35 cellular contexts compared by ENCODE assay signal in the genomic region with DNA sequence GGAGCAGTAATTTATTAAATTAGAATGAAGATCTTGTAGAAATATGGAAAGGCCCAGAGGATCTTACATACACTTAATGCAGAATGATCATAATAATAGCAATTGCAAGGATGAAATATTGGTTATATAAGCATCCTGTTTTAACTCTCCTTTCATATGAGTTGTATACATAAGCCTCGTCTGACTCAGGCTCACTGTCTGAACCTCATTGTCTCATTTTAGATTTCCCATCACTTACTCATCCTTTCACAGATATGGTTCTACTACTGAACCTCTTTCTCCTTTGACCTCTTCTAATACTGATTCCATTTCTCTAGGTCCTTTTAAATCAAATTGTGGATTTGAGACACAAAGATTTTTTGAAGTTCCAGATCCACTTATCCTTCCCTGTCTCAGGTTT.
"Had no signal": no experiment of that assay in that cellular context is flagged by ENCODE, and none has a peak within 500 bp of the region (broad histone marks: within the 10 kb centered on the region; RNA-seq: fewer than 3 reads in every experiment).

No MANE protein-coding gene starts in this region.

- H3K27me3 Mint-ChIP-seq: activated CD4-positive, alpha-beta memory T cell treated with anti-CD3 and anti-CD28 coated beads for 36 hours; activated CD4-positive, alpha-beta T cell treated with anti-CD3 and anti-CD28 coated beads for 36 hours; activated CD4-positive, alpha-beta T cell treated with anti-CD3 and anti-CD28 coated beads, Interleukin-2, amount 10 ng/mL, durations not matched to agents 24 days and 14 days; activated CD8-positive, alpha-beta memory T cell treated with anti-CD3 and anti-CD28 coated beads, Interleukin-2, amount 10 ng/mL, durations not matched to agents 7 days and 5 days; activated naive CD4-positive, alpha-beta T cell treated with anti-CD3 and anti-CD28 coated beads, Interleukin-2, amount 50 U/mL, for 24 hours; activated naive CD8-positive, alpha-beta T cell treated with anti-CD3 and anti-CD28 coated beads for 36 hours; activated naive CD8-positive, alpha-beta T cell treated with anti-CD3 and anti-CD28 coated beads, Interleukin-2, amount 50 U/mL, for 24 hours; dendritic cell treated with granulocyte-macrophage colony-stimulating factor and Interleukin-4, amounts not matched to agents 40 ng/mL and 50 ng/mL, for 4 days had no signal

- H3K9me3 ChIP-seq: adrenal gland, breast epithelium, esophagus muscularis mucosa, gastroesophageal sphincter, heart right ventricle had no signal

- H3K9me3 Mint-ChIP-seq: activated CD4-positive, alpha-beta memory T cell treated with anti-CD3 and anti-CD28 coated beads for 36 hours; activated naive CD4-positive, alpha-beta T cell treated with anti-CD3 and anti-CD28 coated beads, Interleukin-2, amount 50 U/mL, for 24 hours; activated naive CD8-positive, alpha-beta T cell treated with anti-CD3 and anti-CD28 coated beads for 36 hours; activated naive CD8-positive, alpha-beta T cell treated with anti-CD3 and anti-CD28 coated beads, Interleukin-2, amount 50 U/mL, for 24 hours; activated T-helper 1 cell treated with anti-CD3 and anti-CD28 coated beads, Interleukin-12 subunit alpha, Interleukin-12 subunit beta, Interleukin-2, Interleukin-4 antibody, amounts not matched to agents 30 ng/mL and 10 ng/mL and 1 ng/mL, durations not matched to agents 14 hours and 24 hours and 36 hours; activated T-helper 2 cell treated with anti-CD3 and anti-CD28 coated beads, Interferon-gamma antibody, Interleukin-2, Interleukin-4, amounts not matched to agents 10 μg/mL and 5 μg/mL and 100 μg/mL, durations not matched to agents 14 hours and 24 hours and 36 hours; endodermal cell had no signal

- H3K27me3 ChIP-seq: cardiac muscle cell, esophagus muscularis mucosa, gastroesophageal sphincter had no signal

- H3K36me3 ChIP-seq: adrenal gland, breast epithelium, cardiac muscle cell, esophagus muscularis mucosa, gastroesophageal sphincter, heart right ventricle had no signal

- ATAC-seq: activated CD4-positive, alpha-beta T cell treated with anti-CD3 and anti-CD28 coated beads for 36 hours; activated CD8-positive, alpha-beta memory T cell treated with anti-CD3 and anti-CD28 coated beads, Interleukin-2, amount 10 ng/mL, durations not matched to agents 7 days and 5 days; activated CD8-positive, alpha-beta T cell treated with anti-CD3 and anti-CD28 coated beads, Interleukin-2, amount 10 ng/mL, durations not matched to agents 7 days and 5 days; activated naive CD8-positive, alpha-beta T cell treated with anti-CD3 and anti-CD28 coated beads, Interleukin-2, amount 50 U/mL, for 24 hours; gastroesophageal sphincter; heart right ventricle had no signal

- H3K27ac Mint-ChIP-seq: activated CD4-positive, alpha-beta memory T cell treated with anti-CD3 and anti-CD28 coated beads for 36 hours; activated CD4-positive, alpha-beta T cell treated with anti-CD3 and anti-CD28 coated beads for 36 hours; activated CD4-positive, alpha-beta T cell treated with anti-CD3 and anti-CD28 coated beads, Interleukin-2, amount 10 ng/mL, durations not matched to agents 24 days and 14 days; activated CD8-positive, alpha-beta memory T cell treated with anti-CD3 and anti-CD28 coated beads, Interleukin-2, amount 10 ng/mL, durations not matched to agents 7 days and 5 days; activated CD8-positive, alpha-beta T cell treated with anti-CD3 and anti-CD28 coated beads, Interleukin-2, amount 10 ng/mL, durations not matched to agents 7 days and 5 days; activated naive CD4-positive, alpha-beta T cell treated with anti-CD3 and anti-CD28 coated beads for 36 hours; activated naive CD4-positive, alpha-beta T cell treated with anti-CD3 and anti-CD28 coated beads, Interleukin-2, amount 50 U/mL, for 24 hours; activated naive CD8-positive, alpha-beta T cell treated with anti-CD3 and anti-CD28 coated beads for 36 hours; activated naive CD8-positive, alpha-beta T cell treated with anti-CD3 and anti-CD28 coated beads, Interleukin-2, amount 50 U/mL, for 24 hours; activated T-helper 1 cell treated with anti-CD3 and anti-CD28 coated beads, Interleukin-12 subunit alpha, Interleukin-12 subunit beta, Interleukin-2, Interleukin-4 antibody, amounts not matched to agents 30 ng/mL and 10 ng/mL and 1 ng/mL, durations not matched to agents 14 hours and 24 hours and 36 hours; activated T-helper 2 cell treated with anti-CD3 and anti-CD28 coated beads, Interferon-gamma antibody, Interleukin-2, Interleukin-4, amounts not matched to agents 10 μg/mL and 5 μg/mL and 100 μg/mL, durations not matched to agents 14 hours and 24 hours and 36 hours; brain; dendritic cell treated with granulocyte-macrophage colony-stimulating factor and Interleukin-4, amounts not matched to agents 40 ng/mL and 50 ng/mL, for 4 days; endodermal cell had no signal

- H3K4me1 ChIP-seq: adrenal gland, breast epithelium, esophagus muscularis mucosa, gastroesophageal sphincter, heart right ventricle had no signal

- H3K36me3 Mint-ChIP-seq: activated CD4-positive, alpha-beta memory T cell treated with anti-CD3 and anti-CD28 coated beads for 36 hours; activated CD8-positive, alpha-beta memory T cell treated with anti-CD3 and anti-CD28 coated beads, Interleukin-2, amount 10 ng/mL, durations not matched to agents 7 days and 5 days; activated naive CD4-positive, alpha-beta T cell treated with anti-CD3 and anti-CD28 coated beads, Interleukin-2, amount 50 U/mL, for 24 hours; activated naive CD8-positive, alpha-beta T cell treated with anti-CD3 and anti-CD28 coated beads for 36 hours; brain had no signal

- H3K4me1 Mint-ChIP-seq: activated CD4-positive, alpha-beta T cell treated with anti-CD3 and anti-CD28 coated beads for 36 hours; activated CD4-positive, alpha-beta T cell treated with anti-CD3 and anti-CD28 coated beads, Interleukin-2, amount 10 ng/mL, durations not matched to agents 24 days and 14 days; activated CD8-positive, alpha-beta memory T cell treated with anti-CD3 and anti-CD28 coated beads, Interleukin-2, amount 10 ng/mL, durations not matched to agents 7 days and 5 days; activated naive CD4-positive, alpha-beta T cell treated with anti-CD3 and anti-CD28 coated beads, Interleukin-2, amount 50 U/mL, for 24 hours; activated naive CD8-positive, alpha-beta T cell treated with anti-CD3 and anti-CD28 coated beads for 36 hours; activated naive CD8-positive, alpha-beta T cell treated with anti-CD3 and anti-CD28 coated beads, Interleukin-2, amount 50 U/mL, for 24 hours had no signal

- H3K4me3 ChIP-seq: adrenal gland, breast epithelium, cardiac muscle cell, coronary artery, dorsolateral prefrontal cortex, esophagus muscularis mucosa, gastroesophageal sphincter, heart right ventricle had no signal

- H3K4me3 Mint-ChIP-seq: activated CD4-positive, alpha-beta memory T cell treated with anti-CD3 and anti-CD28 coated beads for 36 hours; activated CD4-positive, alpha-beta T cell treated with anti-CD3 and anti-CD28 coated beads for 36 hours; activated CD4-positive, alpha-beta T cell treated with anti-CD3 and anti-CD28 coated beads, Interleukin-2, amount 10 ng/mL, durations not matched to agents 24 days and 14 days; activated CD8-positive, alpha-beta memory T cell treated with anti-CD3 and anti-CD28 coated beads, Interleukin-2, amount 10 ng/mL, durations not matched to agents 7 days and 5 days; activated CD8-positive, alpha-beta T cell treated with anti-CD3 and anti-CD28 coated beads, Interleukin-2, amount 10 ng/mL, durations not matched to agents 7 days and 5 days; activated naive CD4-positive, alpha-beta T cell treated with anti-CD3 and anti-CD28 coated beads for 36 hours; activated naive CD4-positive, alpha-beta T cell treated with anti-CD3 and anti-CD28 coated beads, Interleukin-2, amount 50 U/mL, for 24 hours; activated naive CD8-positive, alpha-beta T cell treated with anti-CD3 and anti-CD28 coated beads for 36 hours; activated naive CD8-positive, alpha-beta T cell treated with anti-CD3 and anti-CD28 coated beads, Interleukin-2, amount 50 U/mL, for 24 hours; activated T-helper 1 cell treated with anti-CD3 and anti-CD28 coated beads, Interleukin-12 subunit alpha, Interleukin-12 subunit beta, Interleukin-2, Interleukin-4 antibody, amounts not matched to agents 30 ng/mL and 10 ng/mL and 1 ng/mL, durations not matched to agents 14 hours and 24 hours and 36 hours; brain; dendritic cell treated with granulocyte-macrophage colony-stimulating factor and Interleukin-4, amounts not matched to agents 40 ng/mL and 50 ng/mL, for 4 days; endodermal cell had no signal

- DNase-seq: activated CD4-positive, alpha-beta memory T cell treated with anti-CD3 and anti-CD28 coated beads for 36 hours; activated CD4-positive, alpha-beta T cell treated with anti-CD3 and anti-CD28 coated beads for 36 hours; activated CD4-positive, alpha-beta T cell treated with anti-CD3 and anti-CD28 coated beads, Interleukin-2, amount 10 ng/mL, durations not matched to agents 24 days and 14 days; activated CD4-positive, CD25-positive, alpha-beta regulatory T cell; activated CD4-positive, CD25-positive, alpha-beta regulatory T cell treated with anti-CD3 and anti-CD28 coated beads, Interleukin-2, amount 50 U/mL, for 72 hours; activated CD8-positive, alpha-beta memory T cell treated with anti-CD3 and anti-CD28 coated beads, Interleukin-2, amount 10 ng/mL, durations not matched to agents 7 days and 5 days; activated CD8-positive, alpha-beta memory T cell treated with anti-CD3 and anti-CD28 coated beads, Interleukin-2, amount 50 U/mL, for 4 hours; activated CD8-positive, alpha-beta T cell treated with anti-CD3 and anti-CD28 coated beads, Interleukin-2, amount 10 ng/mL, durations not matched to agents 7 days and 5 days; activated effector memory CD4-positive, alpha-beta T cell treated with anti-CD3 and anti-CD28 coated beads, Interleukin-2, amount 50 U/mL, for 16 hours; activated naive CD4-positive, alpha-beta T cell treated with anti-CD3 and anti-CD28 coated beads for 36 hours; activated naive CD8-positive, alpha-beta T cell treated with anti-CD3 and anti-CD28 coated beads for 36 hours; activated naive CD8-positive, alpha-beta T cell treated with anti-CD3 and anti-CD28 coated beads, Interleukin-2, amount 50 U/mL, for 24 hours; activated T-cell treated with anti-CD3 and anti-CD28 coated beads, Interleukin-2, amount 50 U/mL, for 1 hour; activated T-cell treated with anti-CD3 and anti-CD28 coated beads, Interleukin-2, amount 50 U/mL, for 48 hours; adrenal gland; amygdala; aorta; central memory CD4-positive, alpha-beta T cell; cerebellar nuclear complex; dorsolateral prefrontal cortex; effector memory CD4-positive, alpha-beta T cell; endodermal cell; foreskin melanocyte; heart right ventricle; T-helper 2 cell had no signal

- H3K27ac ChIP-seq: adrenal gland, breast epithelium, cardiac muscle cell, coronary artery, dorsolateral prefrontal cortex, esophagus muscularis mucosa, gastroesophageal sphincter, heart right ventricle had no signal
